12 cellular contexts compared by ENCODE assay signal in the genomic region with DNA sequence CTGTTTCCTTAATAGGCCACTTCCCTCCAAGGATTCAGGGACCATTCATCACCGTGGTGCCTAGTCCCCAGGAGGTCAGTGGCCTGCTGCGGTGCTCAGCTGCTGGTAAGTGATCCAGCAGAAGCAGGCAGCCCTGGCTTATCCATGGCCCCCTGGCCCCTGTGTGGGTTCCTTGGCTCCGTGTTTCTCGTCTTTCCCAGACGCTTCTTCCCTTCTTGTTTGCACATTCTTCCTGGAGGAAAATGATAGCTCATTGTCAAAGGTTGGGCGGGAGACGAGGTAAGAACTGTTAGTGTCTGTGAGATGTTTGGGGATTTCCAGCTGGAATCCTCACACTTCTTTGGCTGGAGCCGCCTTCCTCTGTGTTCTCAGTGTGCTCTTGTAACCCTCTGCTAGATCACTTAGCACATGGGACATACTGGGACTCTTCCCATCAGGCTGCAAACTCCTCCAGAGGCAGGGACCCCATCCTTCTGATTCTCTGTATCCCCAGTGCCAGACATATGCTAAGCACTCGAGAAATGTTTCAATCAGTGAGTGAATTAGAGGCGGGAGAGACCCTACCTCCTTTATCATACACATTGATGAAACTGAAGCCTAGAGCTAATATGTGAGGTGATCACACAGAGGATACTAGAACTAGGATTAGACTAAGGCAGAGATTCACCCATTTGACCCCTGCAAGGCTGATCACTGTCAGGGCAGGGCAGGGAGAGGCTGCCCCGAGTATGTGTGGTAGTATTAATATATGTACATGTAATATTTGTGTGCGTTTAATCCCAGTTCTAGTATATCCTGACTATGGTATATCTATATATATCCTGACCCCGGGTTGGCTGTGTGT.
DNase-seq lines count a peak whose midpoint lies in the region; ATAC-seq and TF ChIP-seq lines count a peak whose summit lies in the region.
"Had no signal": no experiment of that assay in that cellular context is flagged by ENCODE, and none has a peak within 500 bp of the region (broad histone marks: within the 10 kb centered on the region; RNA-seq: fewer than 3 reads in every experiment).

No MANE protein-coding gene starts in this region.

- no peaks in the 10 kb centered on the region for H3K9me3 Mint-ChIP-seq in endothelial cell (ENCODE audit: unreplicated experiment)
- H3K9me3 Mint-ChIP-seq: CD8-positive, alpha-beta memory T cell had no signal

- H3K9me3 ChIP-seq in lower lobe of right lung (no peaks in the 10 kb centered on the region), thyroid gland (no peaks in the 10 kb centered on the region)

- peaks cover 2% of the 10 kb centered on the region for H3K27me3 Mint-ChIP-seq in endothelial cell (ENCODE audit: unreplicated experiment)
- H3K27me3 Mint-ChIP-seq: CD8-positive, alpha-beta memory T cell had no signal

- no peak for TF ChIP-seq POLR2A in thyroid gland (IDR thresholded peaks at IDR 0.05)

- no peak overlapping the region for H3K4me3 Mint-ChIP-seq in endothelial cell (ENCODE audit: unreplicated experiment)
- H3K4me3 Mint-ChIP-seq: CD8-positive, alpha-beta memory T cell had no signal

- peak; percentile 48 to 54 for ATAC-seq in lower lobe of right lung
- no peak for ATAC-seq in GM21515 (IDR thresholded peaks at IDR 0.05; ENCODE audit: unreplicated experiment)
- no peak for ATAC-seq in GM21528 (IDR thresholded peaks at IDR 0.05; ENCODE audit: low FRiP score, unreplicated experiment)
- no peak for ATAC-seq in GM21367 (IDR thresholded peaks at IDR 0.05; ENCODE audit: unreplicated experiment)

- DNase-seq in NCI-H69 (lab: John Stamatoyannopoulos, UW): peak; percentile 83
- no peak for DNase-seq in endothelial cell (ENCODE audit: low spot score)
- DNase-seq in lower lobe of right lung: no peak
- DNase-seq in thyroid gland: no peak
- DNase-seq in NOMO-1 (lab: John Stamatoyannopoulos, UW; ENCODE audit: unreplicated experiment in 2 of 2): no peak
- DNase-seq: CD8-positive, alpha-beta memory T cell; NCI-H1105; NCI-H526; SIG-M5 had no signal

- TF ChIP-seq CTCF in endothelial cell (IDR thresholded peaks at IDR 0.05; ENCODE audit: unreplicated experiment): no peak
- no peak for TF ChIP-seq CTCF in lower lobe of right lung (IDR thresholded peaks at IDR 0.05)
- no peak for TF ChIP-seq CTCF in thyroid gland (IDR thresholded peaks at IDR 0.05)

- intact Hi-C loops in lower lobe of right lung (cut with DNase I) (no loop called here), thyroid gland (cut with DNase I) (no loop called here)

- peak overlapping the region; percentile 7 for H3K27ac Mint-ChIP-seq in endothelial cell (ENCODE audit: unreplicated experiment)

- H3K4me3 ChIP-seq in lower lobe of right lung: no peak overlapping the region
- no peak overlapping the region for H3K4me3 ChIP-seq in thyroid gland (replicated peaks in 1 of 3)

- WGBS in thyroid gland, 2 donors: 84 to 85% methylated on average over 12 to 13 of the region's 13 CpGs

- peaks cover 10% of the 10 kb centered on the region for H3K4me1 Mint-ChIP-seq in endothelial cell (ENCODE audit: unreplicated experiment)
- H3K4me1 Mint-ChIP-seq: CD8-positive, alpha-beta memory T cell had no signal

- no peaks in the 10 kb centered on the region for H3K36me3 Mint-ChIP-seq in endothelial cell (ENCODE audit: low read depth, unreplicated experiment)

- H3K36me3 ChIP-seq in lower lobe of right lung: no peaks in the 10 kb centered on the region
- H3K36me3 ChIP-seq in thyroid gland: no peaks in the 10 kb centered on the region

- H3K27ac ChIP-seq in lower lobe of right lung (peak overlapping the region; percentile 51), thyroid gland (peak overlapping the region in 2 of 3 donors; percentile 5 to 52)

- H3K27me3 ChIP-seq in lower lobe of right lung (ENCODE audit: low read depth) (no peaks in the 10 kb centered on the region), thyroid gland (no peaks in the 10 kb centered on the region)

- H3K4me1 ChIP-seq in lower lobe of right lung (peaks cover 33% of the 10 kb centered on the region), thyroid gland (peaks cover 0 to 5% of the 10 kb centered on the region in 2 donors)

Comparison
In these comparisons a context has a peak if more than half of its experiments do, and no peak if none do; other contexts are left out.
1. ATAC-seq: peak in lower lobe of right lung (2 of 2); none in GM21515 (single experiment), GM21528 (single experiment) and GM21367 (single experiment).